Comparison of ENCODE assay signal across 8 cellular contexts in the genomic region with DNA sequence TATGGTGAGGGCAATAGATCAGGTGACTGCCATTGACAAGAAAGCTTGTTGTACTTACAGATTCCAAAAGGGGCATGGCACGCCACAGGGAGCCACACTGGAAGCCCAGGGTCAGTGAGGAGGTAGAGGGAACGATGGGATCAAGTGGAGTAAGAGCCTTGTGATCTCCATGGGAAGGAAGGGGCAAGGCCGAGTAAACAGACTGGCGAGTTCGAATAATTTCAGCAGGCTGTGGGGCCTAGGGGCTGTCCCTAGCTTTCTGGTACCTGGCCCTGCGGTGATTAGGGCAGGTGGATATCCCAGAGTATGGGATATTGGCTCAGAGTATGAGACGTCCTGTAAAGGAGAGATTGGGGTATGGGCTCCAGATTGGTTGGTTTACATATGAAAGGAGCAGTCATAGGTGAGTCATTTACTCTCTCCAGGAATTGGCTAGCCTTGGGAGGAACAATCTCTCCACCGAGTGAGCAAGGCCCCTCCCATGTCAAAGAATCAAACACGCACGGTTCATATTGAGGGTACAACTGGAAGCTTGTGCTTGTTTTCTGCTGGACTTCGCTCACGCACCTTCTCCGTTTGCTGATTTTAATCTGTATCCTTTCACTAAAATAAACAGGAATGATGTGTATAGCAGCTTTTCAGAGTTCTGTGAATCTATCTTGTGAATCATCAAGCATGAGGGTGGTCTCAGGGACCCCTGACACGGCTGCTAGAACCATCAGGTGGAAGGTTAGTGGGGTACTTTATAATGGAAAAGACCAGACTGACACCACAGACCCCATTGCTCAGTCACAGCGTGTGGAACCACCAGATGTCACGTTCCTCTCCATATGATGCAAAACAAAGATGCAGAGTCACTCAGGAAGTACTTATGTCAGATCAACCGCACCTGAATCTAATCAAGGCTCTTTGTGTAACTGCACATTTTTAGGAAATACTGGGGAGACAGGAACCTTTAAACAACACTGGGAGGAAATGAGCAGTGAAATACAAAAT. TPM values are rescaled to one million over a fixed set of nuclear protein-coding genes. Genes with fewer than 3 reads are reported as not detected.
DNase-seq lines count a peak whose midpoint lies in the region; ATAC-seq and TF ChIP-seq lines count a peak whose summit lies in the region.

No MANE protein-coding gene starts in this region.

- H3K4me3 Mint-ChIP-seq in activated CD8-positive, alpha-beta memory T cell treated with anti-CD3 and anti-CD28 coated beads, Interleukin-2, amount 10 ng/mL, durations not matched to agents 7 days and 5 days: no peak overlapping the region

- H3K36me3 Mint-ChIP-seq in activated CD8-positive, alpha-beta memory T cell treated with anti-CD3 and anti-CD28 coated beads, Interleukin-2, amount 10 ng/mL, durations not matched to agents 7 days and 5 days: peaks cover 20% of the 10 kb centered on the region

- peaks cover 2% of the 10 kb centered on the region for H3K9me3 Mint-ChIP-seq in activated CD8-positive, alpha-beta memory T cell treated with anti-CD3 and anti-CD28 coated beads, Interleukin-2, amount 10 ng/mL, durations not matched to agents 7 days and 5 days (ENCODE audit: low read depth)

- CTCF ChIA-PET in activated CD8-positive, alpha-beta memory T cell treated with anti-CD3 and anti-CD28 coated beads, Interleukin-2, amount 10 ng/mL, durations not matched to agents 7 days and 5 days (lab: Charles Lee): interaction anchor here (1.0 kb wide), 1 partner anchor 77 kb away, joined by 3 read pairs; no protein-coding TSS in a partner anchor

- no peak overlapping the region for H3K27ac ChIP-seq in substantia nigra (ENCODE audit: low read depth, low read length, poor library complexity, severe bottlenecking)

- peaks cover 16% of the 10 kb centered on the region for H3K4me1 Mint-ChIP-seq in activated CD8-positive, alpha-beta memory T cell treated with anti-CD3 and anti-CD28 coated beads, Interleukin-2, amount 10 ng/mL, durations not matched to agents 7 days and 5 days

- no peak for TF ChIP-seq CTCF in astrocyte of the spinal cord (IDR thresholded peaks at IDR 0.05; ENCODE audit: low read depth, low read length)

- ATAC-seq in activated CD8-positive, alpha-beta memory T cell treated with anti-CD3 and anti-CD28 coated beads, Interleukin-2, amount 10 ng/mL, durations not matched to agents 7 days and 5 days: peak; percentile 33
- ATAC-seq in HG02571 (IDR thresholded peaks at IDR 0.05; ENCODE audit: unreplicated experiment): no peak

- in situ Hi-C loops in astrocyte of the spinal cord (cut with HindIII; ENCODE audit: low sequenced_read_pairs): no loop called here

- DNase-seq in activated CD8-positive, alpha-beta memory T cell treated with anti-CD3 and anti-CD28 coated beads, Interleukin-2, amount 10 ng/mL, durations not matched to agents 7 days and 5 days: peak; percentile 46
- DNase-seq in activated CD8-positive, alpha-beta memory T cell treated with anti-CD3 and anti-CD28 coated beads, Interleukin-2, amount 50 U/mL, for 48 hours: no peak
- DNase-seq in NCI-H2227 treated with DMSO at 0.1 percent for 48 hours (lab: John Stamatoyannopoulos, UW) (peak; percentile 6), astrocyte of the spinal cord (ENCODE audit: low read depth, low spot score) (peak; percentile 78), non-pigmented ciliary epithelial cell (ENCODE audit: low read depth) (peak; percentile 50), SIG-M5 (lab: John Stamatoyannopoulos, UW) (no peak), substantia nigra (lab: John Stamatoyannopoulos, UW) (no peak)

- no peaks in the 10 kb centered on the region for H3K27me3 Mint-ChIP-seq in activated CD8-positive, alpha-beta memory T cell treated with anti-CD3 and anti-CD28 coated beads, Interleukin-2, amount 10 ng/mL, durations not matched to agents 7 days and 5 days

- H3K27ac Mint-ChIP-seq in activated CD8-positive, alpha-beta memory T cell treated with anti-CD3 and anti-CD28 coated beads, Interleukin-2, amount 10 ng/mL, durations not matched to agents 7 days and 5 days: peak overlapping the region; percentile 27

- H3K4me3 ChIP-seq in astrocyte of the spinal cord (ENCODE audit: low read depth, low read length): no peak overlapping the region

RNA-seq across cellular contexts. Expression of gene GABARAPL2, which starts 27.9 kb away (rescaled TPM):
- total RNA-seq in activated CD8-positive, alpha-beta memory T cell treated with anti-CD3 and anti-CD28 coated beads, Interleukin-2, amount 10 ng/mL, durations not matched to agents 7 days and 5 days: 10 to 100 TPM; 59.9 to 70.8 TPM

RNA-seq across cellular contexts. Expression of gene ADAT1, which starts 29.0 kb away (rescaled TPM):
- 10 to 100 TPM; 48.3 to 57.2 TPM for total RNA-seq in activated CD8-positive, alpha-beta memory T cell treated with anti-CD3 and anti-CD28 coated beads, Interleukin-2, amount 10 ng/mL, durations not matched to agents 7 days and 5 days

RNA-seq across cellular contexts. Expression of gene TMEM231, which starts 38.1 kb away (rescaled TPM):
- total RNA-seq in activated CD8-positive, alpha-beta memory T cell treated with anti-CD3 and anti-CD28 coated beads, Interleukin-2, amount 10 ng/mL, durations not matched to agents 7 days and 5 days: 1 to 10 TPM; 2.9 to 3.2 TPM

RNA-seq across cellular contexts. Expression of gene KARS1, which starts 53.3 kb away (rescaled TPM):
- total RNA-seq in activated CD8-positive, alpha-beta memory T cell treated with anti-CD3 and anti-CD28 coated beads, Interleukin-2, amount 10 ng/mL, durations not matched to agents 7 days and 5 days: 100 to 1,000 TPM; 182 to 220 TPM

RNA-seq across cellular contexts. Expression of gene TERF2IP, which starts 53.5 kb away (rescaled TPM):
- total RNA-seq in activated CD8-positive, alpha-beta memory T cell treated with anti-CD3 and anti-CD28 coated beads, Interleukin-2, amount 10 ng/mL, durations not matched to agents 7 days and 5 days: 10 to 100 TPM; 71.1 to 91.4 TPM

Comparison
In these comparisons a context has a peak if more than half of its experiments do, and no peak if none do; other contexts are left out.
1. DNase-seq: peak in activated CD8-positive, alpha-beta memory T cell treated with anti-CD3 and anti-CD28 coated beads, Interleukin-2, amount 10 ng/mL, durations not matched to agents 7 days and 5 days (single experiment), NCI-H2227 treated with DMSO at 0.1 percent for 48 hours (single experiment), astrocyte of the spinal cord (single experiment) and non-pigmented ciliary epithelial cell (single experiment); none in activated CD8-positive, alpha-beta memory T cell treated with anti-CD3 and anti-CD28 coated beads, Interleukin-2, amount 50 U/mL, for 48 hours (single experiment), SIG-M5 (single experiment) and substantia nigra (0 of 49).